1 cellular context compared by ENCODE assay signal in genomic region chr19:13917888-13918406, GRCh38.
TF ChIP-seq lines count a peak whose summit lies in the region.

No MANE protein-coding gene starts in this region.

TF ChIP-seq in HepG2, 621 proteins besides CTCF, POLR2A, EP300 and RAD21:
- TF ChIP-seq ZNF619 (CRISPR knock-in tag; IDR thresholded peaks at IDR 0.05): no peak
- TF ChIP-seq ZNF530 (CRISPR knock-in tag; IDR thresholded peaks at IDR 0.05; ENCODE audit: low read depth): no peak
- no peak for TF ChIP-seq ZBTB4 (CRISPR knock-in tag; IDR thresholded peaks at IDR 0.05; ENCODE audit: borderline replicate concordance)
- TF ChIP-seq SMAD3 (CRISPR knock-in tag; IDR thresholded peaks at IDR 0.05): no peak
- peak; percentile 62 for TF ChIP-seq ZMYM3 (CRISPR knock-in tag; IDR thresholded peaks at IDR 0.05)
- TF ChIP-seq CENPT (CRISPR knock-in tag; IDR thresholded peaks at IDR 0.05; ENCODE audit: low read depth): no peak
- TF ChIP-seq SMC3 (IDR thresholded peaks at IDR 0.05; ENCODE audit: low read length): no peak
- peak; percentile 51; the same call in 1 of the 2 replicates for TF ChIP-seq ZBTB33 (CRISPR knock-in tag; IDR thresholded peaks at IDR 0.05)
- TF ChIP-seq ZNF577 (CRISPR knock-in tag; IDR thresholded peaks at IDR 0.05; ENCODE audit: borderline replicate concordance, low read depth): no peak
- TF ChIP-seq KAT2B (IDR thresholded peaks at IDR 0.05; ENCODE audit: borderline replicate concordance, low read depth, low read length): no peak
- TF ChIP-seq ZNF629 (CRISPR knock-in tag; conservative IDR thresholded peaks at IDR 0.05): peak; percentile 96
- no peak for TF ChIP-seq MXD1 (CRISPR knock-in tag; IDR thresholded peaks at IDR 0.05)
- no peak for TF ChIP-seq SP5 (CRISPR knock-in tag; IDR thresholded peaks at IDR 0.05; ENCODE audit: borderline replicate concordance, low read depth)
- TF ChIP-seq SRF (IDR thresholded peaks at IDR 0.05; ENCODE audit: low read depth, low read length): no peak
- TF ChIP-seq ZNF513 (CRISPR knock-in tag; conservative IDR thresholded peaks at IDR 0.05): no peak
- TF ChIP-seq CHD4 (IDR thresholded peaks at IDR 0.05; ENCODE audit: borderline replicate concordance, low read length): 0 out of 2 replicates have a peak, but pooled peaks have one; percentile 33
- no peak for TF ChIP-seq KLF15 (CRISPR knock-in tag; IDR thresholded peaks at IDR 0.05; ENCODE audit: borderline replicate concordance)
- TF ChIP-seq NR3C1 (CRISPR knock-in tag; IDR thresholded peaks at IDR 0.05): no peak
